13 cellular contexts compared by ENCODE assay signal in the genomic region with DNA sequence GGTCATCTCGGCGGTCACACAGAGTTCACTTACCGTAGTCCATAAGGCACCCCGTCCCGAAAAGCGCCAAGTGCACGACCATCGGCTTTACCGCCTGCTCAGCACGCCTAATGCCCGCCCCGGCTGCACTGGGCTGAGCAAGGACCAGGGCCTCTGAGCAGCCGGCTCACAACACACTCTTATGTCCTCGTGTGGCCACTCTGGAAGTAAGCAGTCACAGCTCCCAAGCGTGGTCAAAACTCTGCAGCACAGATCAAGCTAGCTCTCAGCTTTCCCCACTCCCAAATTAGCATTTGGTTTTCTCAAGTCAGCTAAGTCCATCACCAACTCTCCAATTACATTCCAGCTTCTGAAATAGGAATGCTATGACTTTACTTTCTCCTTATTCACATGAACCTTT. TPM values are rescaled to one million over a fixed set of nuclear protein-coding genes. Genes with fewer than 3 reads are reported as not detected.
DNase-seq lines count a peak whose midpoint lies in the region; ATAC-seq, FAIRE-seq and TF ChIP-seq lines count a peak whose summit lies in the region.
"Had no signal": no experiment of that assay in that cellular context is flagged by ENCODE, and none has a peak within 500 bp of the region (broad histone marks: within the 10 kb centered on the region; RNA-seq: fewer than 3 reads in every experiment).

No MANE protein-coding gene starts in this region.

- H3K4me1 ChIP-seq in HepG2 (ENCODE audit: insufficient read depth, low read length) (peaks cover 41% of the 10 kb centered on the region), right lobe of liver (no peaks in the 10 kb centered on the region)

- H3K27ac ChIP-seq in HepG2 (ENCODE audit: extremely low read length, insufficient read depth, low read length) (no peak overlapping the region), right lobe of liver (no peak overlapping the region)

- BruUV-seq in HepG2 (replicated peaks; lab: Mats Ljungman, UMichigan): no TSS peak

- WGBS in HepG2 (ENCODE audit: low lambda C conversion rate): 97% methylated on average over 13 of the region's 15 CpGs
- 80% methylated on average over 1 of the region's 15 CpGs for whole genome bisulfite sequencing in right lobe of liver (ENCODE audit: insufficient coverage, low coverage, low lambda C conversion rate, missing lambda C conversion rate)

- TF ChIP-seq EP300 in HepG2 (IDR thresholded peaks at IDR 0.05; ENCODE audit: low read depth in 2 of 2, low read length in 2 of 2) (no peak), HepG2 (CRISPR knock-in tag; IDR thresholded peaks at IDR 0.05; ENCODE audit: borderline replicate concordance) (no peak)

- no peak overlapping the region for H3K4me2 ChIP-seq in HepG2 (ENCODE audit: low read depth, low read length)

- DNase-seq in HepG2 (ENCODE audit: low spot score): no peak
- DNase-seq in right lobe of liver: no peak
- peak; percentile 83 for DNase-seq in fibroblast of gingiva (ENCODE audit: low read depth)
- no peak for DNase-seq in GM19240 (ENCODE audit: insufficient read length, low spot score)
- DNase-seq in DMS53 treated with DMSO at 0.1 percent for 48 hours (lab: John Stamatoyannopoulos, UW; ENCODE audit: unreplicated experiment): no peak
- DNase-seq: activated CD4-positive, alpha-beta T cell treated with anti-CD3 and anti-CD28 coated beads, Interleukin-2, amount 10 ng/mL, durations not matched to agents 7 days and 5 days; NCI-H2107; NK-92 treated with Interleukin-12 subunit alpha and Interleukin-12 subunit beta, amount 100 ng/mL, for 24 hours had no signal

- H3K9me3 Mint-ChIP-seq in nephron: no peaks in the 10 kb centered on the region
- H3K9me3 Mint-ChIP-seq: activated CD4-positive, alpha-beta T cell treated with anti-CD3 and anti-CD28 coated beads, Interleukin-2, amount 10 ng/mL, durations not matched to agents 7 days and 5 days had no signal

- peak overlapping the region; percentile 22 to 85 (median 77) for H3K27ac Mint-ChIP-seq in nephron
- H3K27ac Mint-ChIP-seq: activated CD4-positive, alpha-beta T cell treated with anti-CD3 and anti-CD28 coated beads, Interleukin-2, amount 10 ng/mL, durations not matched to agents 7 days and 5 days; progenitor cell of endocrine pancreas had no signal

- no peak overlapping the region for H3K4me3 Mint-ChIP-seq in nephron
- H3K4me3 Mint-ChIP-seq: activated CD4-positive, alpha-beta T cell treated with anti-CD3 and anti-CD28 coated beads, Interleukin-2, amount 10 ng/mL, durations not matched to agents 7 days and 5 days had no signal

- no peak for FAIRE-seq in HepG2 (lab: Jason Lieb, UNC)
- FAIRE-seq: bronchial epithelial cell had no signal

- H4K20me1 ChIP-seq in HepG2 (ENCODE audit: insufficient read depth, low read length): no peaks in the 10 kb centered on the region

- H3K27me3 ChIP-seq in HepG2 (ENCODE audit: control insufficient read depth in 1 of 2, insufficient read depth in 2 of 2, low read length in 2 of 2): no peaks in the 10 kb centered on the region
- H3K27me3 ChIP-seq in right lobe of liver: no peaks in the 10 kb centered on the region

- H3K9ac ChIP-seq in HepG2 (ENCODE audit: insufficient read depth, low read depth, low read length): no peak overlapping the region

- CTCF ChIA-PET in HepG2 (lab: Yijun Ruan, JAX; ENCODE audit: low intra/inter-chr PET ratio, low total read pairs): no interaction called here

- peaks cover 47% of the 10 kb centered on the region for H3K4me1 Mint-ChIP-seq in nephron

- TF ChIP-seq RAD21 in HepG2 (CRISPR knock-in tag; IDR thresholded peaks at IDR 0.05): no peak

- intact Hi-C loops in HepG2 (cut with micrococcal nuclease; ENCODE audit: unreplicated experiment): no loop called here
- intact Hi-C loops in right lobe of liver (cut with DNase I): no loop called here

- H3K79me2 ChIP-seq in HepG2 (ENCODE audit: insufficient read depth, low read length): no peaks in the 10 kb centered on the region

- H3K27me3 Mint-ChIP-seq in nephron (ENCODE audit: low read depth): peaks cover 7% of the 10 kb centered on the region
- H3K27me3 Mint-ChIP-seq: activated CD4-positive, alpha-beta T cell treated with anti-CD3 and anti-CD28 coated beads, Interleukin-2, amount 10 ng/mL, durations not matched to agents 7 days and 5 days; progenitor cell of endocrine pancreas had no signal

- POLR2A ChIA-PET in HepG2 (lab: Yijun Ruan, JAX): no interaction called here

- peaks cover 31% of the 10 kb centered on the region for H3K36me3 Mint-ChIP-seq in nephron (ENCODE audit: low read depth)

- in situ Hi-C loops in HepG2 (cut with HindIII; ENCODE audit: extremely low pct_ligation_motif_present, low pct_unique_long_range_greater_than_20kb): no loop called here

- peaks cover 2 to 19% of the 10 kb centered on the region in 2 experiments; a peak in 3 of 5 replicates for H3K36me3 ChIP-seq in HepG2 (replicated peaks in 1 of 2; ENCODE audit: control insufficient read depth in 1 of 2, insufficient read depth in 2 of 2, low read length in 2 of 2)
- no peaks in the 10 kb centered on the region for H3K36me3 ChIP-seq in right lobe of liver

- TF ChIP-seq POLR2A in HepG2 (IDR thresholded peaks at IDR 0.05; ENCODE audit: insufficient read depth in 1 of 2, low read depth in 2 of 2, low read length in 2 of 2) (no peak), right lobe of liver (IDR thresholded peaks at IDR 0.05) (no peak)

- TF ChIP-seq CTCF in HepG2 (CRISPR knock-in tag; IDR thresholded peaks at IDR 0.05) (no peak), right lobe of liver (IDR thresholded peaks at IDR 0.05) (no peak), nephron (IDR thresholded peaks at IDR 0.05; ENCODE audit: unreplicated experiment in 3 of 3) (no peak)

- H2AFZ ChIP-seq in HepG2 (ENCODE audit: low read length): no peak overlapping the region

- no peak overlapping the region for H3K4me3 ChIP-seq in HepG2 (replicated peaks in 1 of 3; ENCODE audit: insufficient read depth in 1 of 3, low read depth in 2 of 3, low read length in 3 of 3)
- H3K4me3 ChIP-seq in right lobe of liver: no peak overlapping the region

- ATAC-seq in HepG2 (no peak), right lobe of liver (no peak), HG03025 (IDR thresholded peaks at IDR 0.05; ENCODE audit: low FRiP score, unreplicated experiment) (no peak)
- ATAC-seq in activated CD4-positive, CD25-positive, alpha-beta regulatory T cell treated with anti-CD3 and anti-CD28 coated beads, Interleukin-2, amount 50 U/mL, for 24 hours: no peak

- no peaks in the 10 kb centered on the region for H3K9me3 ChIP-seq in HepG2 (ENCODE audit: low read length)
- no peaks in the 10 kb centered on the region for H3K9me3 ChIP-seq in right lobe of liver

TF ChIP-seq in HepG2, 621 proteins besides CTCF, POLR2A, EP300 and RAD21 (continues in another document):
- no peak for TF ChIP-seq PHB2 (IDR thresholded peaks at IDR 0.05; ENCODE audit: partially characterized antibody)
- no peak for TF ChIP-seq NR3C1 (CRISPR knock-in tag; IDR thresholded peaks at IDR 0.05)
- no peak for TF ChIP-seq PRDM15 (CRISPR knock-in tag; IDR thresholded peaks at IDR 0.05)

RNA-seq across cellular contexts. Expression of gene MAD1L1, which starts 57.7 kb away (rescaled TPM):
- total RNA-seq in HepG2 (2016; rRNA removed; fragmentation: Illumina TruSeq; extraction: Trizol) (53.3 and 64.7 TPM in 2 replicates), right lobe of liver (10 to 100 TPM; 15.1 to 37.4 (median 20.5) TPM)
- total RNA-seq in HepG2 (2016; cell fraction: cytosol; rRNA removed; fragmentation: Illumina TruSeq; extraction: Trizol; ENCODE audit: low read depth): 47.7 and 50.1 TPM in 2 replicates
- 48.4 and 60.1 TPM in 2 replicates for total RNA-seq in HepG2 (2016; cell fraction: insoluble cytoplasmic fraction; rRNA removed; fragmentation: Illumina TruSeq; extraction: Trizol)
- total RNA-seq in HepG2 (2016; cell fraction: membrane; rRNA removed; fragmentation: Illumina TruSeq; extraction: Trizol): 27.3 and 29.1 TPM in 2 replicates
- total RNA-seq in HepG2 (2016; cell fraction: nucleus; rRNA removed; fragmentation: Illumina TruSeq; extraction: Trizol): 29.9 and 32.7 TPM in 2 replicates
- 17.4 and 21.4 TPM in 2 replicates for polyA plus RNA-seq in HepG2 (2011; rRNA removed)
- 10.9 and 20.1 TPM in 2 replicates for polyA plus RNA-seq in HepG2 (2011; cell fraction: cytosol; rRNA removed)
- 35.5 and 46.7 TPM in 2 replicates for polyA plus RNA-seq in HepG2 (2011; cell fraction: nucleus; rRNA removed)
- polyA plus RNA-seq in HepG2 (2012): 10.5 and 17.0 TPM in 2 replicates
- polyA plus RNA-seq in HepG2 (2016; cell fraction: cytosol; fragmentation: Illumina TruSeq; extraction: Trizol; ENCODE audit: low read depth): 8.6 and 11.6 TPM in 2 replicates
- polyA plus RNA-seq in HepG2 (2016; cell fraction: insoluble cytoplasmic fraction; fragmentation: Illumina TruSeq; extraction: Trizol; ENCODE audit: low read depth): 22.4 and 37.7 TPM in 2 replicates
- polyA plus RNA-seq in HepG2 (2016; cell fraction: membrane; fragmentation: Illumina TruSeq; extraction: Trizol; ENCODE audit: low read depth): 10.8 and 11.3 TPM in 2 replicates
- 31.9 and 32.8 TPM in 2 replicates for polyA plus RNA-seq in HepG2 (2016; cell fraction: nucleus; fragmentation: Illumina TruSeq; extraction: Trizol; ENCODE audit: insufficient read depth, low read depth)
- polyA minus RNA-seq in HepG2 (2011; rRNA and poly(A)+ RNA removed; ENCODE audit: low replicate concordance): 26.5 and 51.4 TPM in 2 replicates
- 24.4 and 27.0 TPM in 2 replicates for polyA minus RNA-seq in HepG2 (2011; cell fraction: cytosol; rRNA and poly(A)+ RNA removed)
- 22.9 and 27.4 TPM in 2 replicates for polyA minus RNA-seq in HepG2 (2011; cell fraction: nucleus; rRNA and poly(A)+ RNA removed)
